In the genomic region with DNA sequence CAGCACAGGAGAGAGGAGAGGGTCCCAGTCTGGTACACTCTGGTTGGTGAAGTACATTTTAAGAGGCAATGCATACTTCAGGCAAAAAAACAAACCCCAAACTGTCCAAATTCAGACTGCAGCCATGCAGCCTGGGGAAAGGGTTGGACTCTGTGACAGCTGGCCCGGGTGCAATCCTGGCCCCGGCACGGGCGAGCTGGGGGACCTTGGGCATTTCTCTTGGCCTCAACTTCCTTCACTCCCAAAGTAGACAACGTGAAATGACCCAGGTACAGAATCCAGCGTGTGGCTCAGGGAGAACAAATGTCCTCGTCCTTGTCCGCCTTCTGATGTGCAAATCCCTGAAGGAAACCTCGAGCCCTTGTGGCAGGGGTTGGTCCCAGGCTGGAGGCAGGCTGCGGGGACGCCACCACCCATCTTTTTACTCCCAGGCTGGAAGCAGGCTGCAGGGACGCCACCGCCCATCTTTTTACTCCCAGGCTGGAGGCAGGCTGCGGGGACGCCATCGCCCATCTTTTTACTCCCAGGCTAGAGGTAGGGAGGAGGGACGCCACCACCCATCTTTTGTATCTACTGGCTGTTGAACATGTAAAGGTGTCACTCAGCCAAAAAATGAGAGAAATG, we compare ENCODE assay signal across 13 cellular contexts.
"Had no signal": no experiment of that assay in that cellular context is flagged by ENCODE, and none has a peak within 500 bp of the region (broad histone marks: within the 10 kb centered on the region; RNA-seq: fewer than 3 reads in every experiment).

No MANE protein-coding gene starts in this region.

- H3K9me3 ChIP-seq: esophagus muscularis mucosa, gastrocnemius medialis, stomach, thoracic aorta, transverse colon had no signal

- H3K4me3 ChIP-seq: esophagus muscularis mucosa, gastrocnemius medialis, stomach, thoracic aorta, transverse colon had no signal

- ATAC-seq: effector memory CD8-positive, alpha-beta T cell; gastrocnemius medialis had no signal

- H3K27me3 ChIP-seq: esophagus muscularis mucosa, gastrocnemius medialis, stomach, transverse colon had no signal

- H3K36me3 ChIP-seq: gastrocnemius medialis, transverse colon had no signal

- H3K27ac ChIP-seq: epithelial cell of prostate, esophagus muscularis mucosa, gastrocnemius medialis, stomach, thoracic aorta, transverse colon had no signal

- DNase-seq: effector memory CD8-positive, alpha-beta T cell; islet precursor cell; occipital lobe; small intestine; stimulated activated CD4-positive, alpha-beta T cell treated with anti-CD3 and anti-CD28 coated beads, Interleukin-12 subunit alpha, Interleukin-12 subunit beta, amount 100 ng/mL, for 4 hours; stimulated activated naive CD4-positive, alpha-beta T cell; stomach; substantia nigra; transverse colon had no signal
